In the genomic region with DNA sequence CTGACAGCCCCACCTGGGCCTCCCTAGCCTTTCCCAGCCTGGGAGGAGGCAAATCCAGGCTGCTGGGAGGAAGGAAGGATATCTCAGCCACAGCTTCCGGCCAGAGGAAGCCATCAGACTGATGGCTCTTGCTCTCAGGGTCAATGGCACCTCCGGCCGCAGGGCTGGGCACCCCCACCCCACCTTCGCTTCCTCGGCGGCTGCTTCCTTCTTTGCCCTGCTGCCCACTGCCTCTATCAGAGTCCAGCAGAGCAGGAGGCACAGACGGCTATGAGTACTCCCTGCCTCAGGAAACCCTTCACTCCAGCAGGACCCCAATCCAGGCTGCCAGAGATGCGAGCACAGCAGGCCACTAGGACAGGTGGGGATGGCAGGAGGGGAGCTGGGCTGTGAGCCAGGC, we compare ENCODE assay signal across 11 cellular contexts. TPM values are rescaled to one million over a fixed set of nuclear protein-coding genes. Genes with fewer than 3 reads are reported as not detected.
A peak's percentile ranks its signal among the peaks of the same experiment; 100 is the strongest.
DNase-seq lines count a peak whose midpoint lies in the region; ATAC-seq, FAIRE-seq and TF ChIP-seq lines count a peak whose summit lies in the region.
"Had no signal": no experiment of that assay in that cellular context is flagged by ENCODE, and none has a peak within 500 bp of the region (broad histone marks: within the 10 kb centered on the region; RNA-seq: fewer than 3 reads in every experiment).

No MANE protein-coding gene starts in this region.

- peaks cover 2 to 19% (median 14%) of the 10 kb centered on the region in 4 experiments for H3K4me1 ChIP-seq in H1 (replicated peaks in 1 of 4; ENCODE audit: control insufficient read depth in 3 of 4, insufficient read depth in 4 of 4, low read length in 3 of 4)
- peaks cover 15% of the 10 kb centered on the region for H3K4me1 ChIP-seq in osteoblast (ENCODE audit: insufficient read depth, low read length)

- peaks cover 9 to 23% of the 10 kb centered on the region in 2 experiments for H4K20me1 ChIP-seq in H1 (replicated peaks in 1 of 2; ENCODE audit: control insufficient read depth in 1 of 2, insufficient read depth in 2 of 2, low read length in 2 of 2)
- H4K20me1 ChIP-seq in osteoblast (ENCODE audit: insufficient read depth, low read length): peaks cover 47% of the 10 kb centered on the region

- H4K91ac ChIP-seq in H1 (replicated peaks; ENCODE audit: insufficient read length, low read length): no peak overlapping the region

- no peak overlapping the region for H2BK20ac ChIP-seq in H1 (ENCODE audit: low read length)

- H3K9ac ChIP-seq in H1 (replicated peaks in 1 of 4; ENCODE audit: extremely low read depth in 1 of 4, low read depth in 3 of 4, low read length in 3 of 4): peak overlapping the region in 2 of 4 experiments; percentile 8 to 15; a peak in 2 of 7 replicates

- H3K14ac ChIP-seq in H1 (ENCODE audit: insufficient read length): no peak overlapping the region

- no peak overlapping the region for H3K18ac ChIP-seq in H1 (ENCODE audit: extremely low read depth, low read length)

- no peak overlapping the region for H3K4me3 ChIP-seq in H1 (ENCODE audit: extremely low read depth in 1 of 4, insufficient read depth in 2 of 4, low read depth in 3 of 4, low read length in 4 of 4)
- H3K4me3 ChIP-seq in osteoblast (ENCODE audit: insufficient read depth, low read length): no peak overlapping the region
- H3K4me3 ChIP-seq: testis had no signal

- H3K23me2 ChIP-seq in H1 (ENCODE audit: low read depth, low read length): peaks cover 14% of the 10 kb centered on the region

- H3K36me3 ChIP-seq in H1 (ENCODE audit: control insufficient read depth in 2 of 4, insufficient read depth in 4 of 4, low read length in 3 of 4): peaks cover 30 to 55% (median 45%) of the 10 kb centered on the region in 4 experiments
- peaks cover 47% of the 10 kb centered on the region for H3K36me3 ChIP-seq in osteoblast (ENCODE audit: insufficient read depth, low read length)

- H3K4me3 Mint-ChIP-seq in CD4-positive, alpha-beta T cell: peak overlapping the region; percentile 92

- peak overlapping the region; percentile 85 for H3K27ac Mint-ChIP-seq in CD4-positive, alpha-beta T cell

- no peak overlapping the region for H3K4ac ChIP-seq in H1 (replicated peaks; ENCODE audit: insufficient read length, low read depth, low read length)

- TF ChIP-seq RAD21 in H1 (IDR thresholded peaks at IDR 0.05 in 1 of 2, conservative IDR thresholded peaks at IDR 0.05 in 1 of 2; ENCODE audit: low read depth in 2 of 2, low read length in 2 of 2): no peak

- peak overlapping the region; percentile 41 for H3K27ac ChIP-seq in CD4-positive, alpha-beta T cell (ENCODE audit: low read depth, low read length)
- H3K27ac ChIP-seq in H1 (ENCODE audit: low read depth, low read length) (0 out of 2 replicates have a peak overlapping the region, but pooled peaks have one; percentile 45), osteoblast (ENCODE audit: low read depth, low read length) (no peak overlapping the region)
- H3K27ac ChIP-seq: testis had no signal

- H2BK120ac ChIP-seq in H1 (replicated peaks; ENCODE audit: low read depth, low read length): no peak overlapping the region

- H2BK15ac ChIP-seq in H1 (ENCODE audit: low read length): no peak overlapping the region

- peaks cover 61% of the 10 kb centered on the region for H3K36me3 Mint-ChIP-seq in CD4-positive, alpha-beta T cell (ENCODE audit: low read depth)

- no peak for TF ChIP-seq POLR2A in H1 (IDR thresholded peaks at IDR 0.05; ENCODE audit: control extremely low read depth in 1 of 2, low read depth in 2 of 2, low read length in 2 of 2)

- no peak overlapping the region for H4K5ac ChIP-seq in H1 (ENCODE audit: insufficient read length, low read depth, low read length)

- TF ChIP-seq CTCF in CD4-positive, alpha-beta T cell (IDR thresholded peaks at IDR 0.05): no peak
- TF ChIP-seq CTCF in H1 (IDR thresholded peaks at IDR 0.05; ENCODE audit: control extremely low read depth in 1 of 3, insufficient read depth in 1 of 3, low read depth in 1 of 3, low read length in 3 of 3) (no peak), osteoblast (IDR thresholded peaks at IDR 0.05; ENCODE audit: extremely low read depth, low read depth, low read length) (no peak)

- H3K23ac ChIP-seq in H1 (ENCODE audit: insufficient read length): no peak overlapping the region

- intact Hi-C loops in CD4-positive, alpha-beta T cell (cut with DNase I, micrococcal nuclease): no loop called here

- H2BK12ac ChIP-seq in H1 (ENCODE audit: low read depth, low read length): no peak overlapping the region

- no peak for DNase-seq in CD4-positive, alpha-beta T cell
- DNase-seq in H1 (ENCODE audit: low read depth in 1 of 2, low spot score in 2 of 2) (no peak), osteoblast (ENCODE audit: insufficient read length, low spot score, missing footprints) (peak; percentile 87), NCI-H82 (lab: John Stamatoyannopoulos, UW) (no peak), HUDEP-2 (lab: John Stamatoyannopoulos, UW; ENCODE audit: unreplicated experiment in 76 of 76) (no peak)
- DNase-seq in activated CD4-positive, alpha-beta T cell treated with anti-CD3 and anti-CD28 coated beads for 4 hours: no peak
- DNase-seq: NCI-H69, testis had no signal

- H2AFZ ChIP-seq in H1 (ENCODE audit: low read length): no peak overlapping the region
- H2AFZ ChIP-seq in osteoblast (ENCODE audit: low read length): no peak overlapping the region

- 0 out of 2 replicates have a peak overlapping the region, but pooled peaks have one; percentile 52 for H2BK5ac ChIP-seq in H1 (ENCODE audit: low read depth, low read length)

- H2AK5ac ChIP-seq in H1 (ENCODE audit: low read depth, low read length): no peak overlapping the region

- no peaks in the 10 kb centered on the region for H3K27me3 Mint-ChIP-seq in CD4-positive, alpha-beta T cell

- FAIRE-seq in H1 (lab: Jason Lieb, UNC): no peak

- H3K79me2 ChIP-seq in H1 (ENCODE audit: control insufficient read depth in 1 of 2, insufficient read depth in 2 of 2, low read length in 2 of 2): peaks cover 4 to 36% of the 10 kb centered on the region in 2 experiments
- peaks cover 39% of the 10 kb centered on the region for H3K79me2 ChIP-seq in osteoblast (ENCODE audit: insufficient read depth, low read length)

- H3K4me2 ChIP-seq in H1 (ENCODE audit: insufficient read depth in 1 of 2, low read depth in 2 of 2, low read length in 2 of 2): no peak overlapping the region; a peak in 1 of 4 replicates
- peak overlapping the region; percentile 93 for H3K4me2 ChIP-seq in osteoblast (ENCODE audit: insufficient read depth, low read length)

- no peak overlapping the region for H4K8ac ChIP-seq in H1 (ENCODE audit: extremely low read depth, insufficient read depth, low read length)

- POLR2A ChIA-PET in CD4-positive, alpha-beta T cell (lab: Charles Lee): interaction anchor here (1.1 to 3.4 kb wide), 7 partner anchors 9 to 96 kb away, joined by 3 to 44 read pairs (median 6); partner anchors contain the start of gene ANKRD39
- POLR2A ChIA-PET in H1 (lab: Charles Lee; ENCODE audit: partially characterized antibody): interaction anchor here (0.7 to 4.2 kb wide), 7 partner anchors 8 to 93 kb away, joined by 3 to 49 read pairs (median 3); partner anchors contain the start of gene ANKRD39

- no peaks in the 10 kb centered on the region for H3K9me3 ChIP-seq in CD4-positive, alpha-beta T cell (ENCODE audit: control insufficient read depth, low read length)
- no peaks in the 10 kb centered on the region for H3K9me3 ChIP-seq in H1 (ENCODE audit: insufficient read depth in 2 of 2, low read depth in 1 of 2, low read length in 1 of 2)
- no peaks in the 10 kb centered on the region for H3K9me3 ChIP-seq in osteoblast (ENCODE audit: low read depth, low read length)
- H3K9me3 ChIP-seq: testis had no signal

- no peak overlapping the region for H3K56ac ChIP-seq in H1 (replicated peaks; ENCODE audit: insufficient read length, low read depth, low read length)

- no peaks in the 10 kb centered on the region for H3K9me3 Mint-ChIP-seq in CD4-positive, alpha-beta T cell
- H3K9me3 Mint-ChIP-seq: IgD-negative memory B cell had no signal

- H3K79me1 ChIP-seq in H1 (ENCODE audit: low read depth, low read length): peaks cover 16% of the 10 kb centered on the region

- peaks cover 51% of the 10 kb centered on the region for H3K4me1 Mint-ChIP-seq in CD4-positive, alpha-beta T cell (ENCODE audit: low read depth)

- H3K27me3 ChIP-seq in CD4-positive, alpha-beta T cell (ENCODE audit: control insufficient read depth, insufficient read depth, low read length): no peaks in the 10 kb centered on the region
- H3K27me3 ChIP-seq in H1 (replicated peaks in 1 of 4; ENCODE audit: control insufficient read depth in 3 of 4, extremely low read depth in 1 of 4, insufficient read depth in 3 of 4, low read length in 3 of 4) (peaks cover 0 to 3% (median 0%) of the 10 kb centered on the region in 4 experiments; a peak in 2 of 7 replicates), osteoblast (ENCODE audit: insufficient read depth, low read length) (no peaks in the 10 kb centered on the region)
- H3K27me3 ChIP-seq: testis had no signal

- no peak for TF ChIP-seq EP300 in H1 (IDR thresholded peaks at IDR 0.05; ENCODE audit: borderline replicate concordance in 1 of 2, low read depth in 2 of 2, low read length in 2 of 2)

- no peak for ATAC-seq in CD4-positive, alpha-beta T cell (ENCODE audit: poor library complexity)
- no peak for ATAC-seq in GM18861 (IDR thresholded peaks at IDR 0.05; ENCODE audit: unreplicated experiment)

- 97% methylated on average over 6 of the region's 8 CpGs; no CpG with 5 or more reads in 1 of the 2 experiments for WGBS in H1 (ENCODE audit: extremely low coverage in 1 of 2, insufficient coverage in 1 of 2, insufficient read length in 1 of 2, insufficient replicate concordance in 2 of 2, low coverage in 1 of 2, low lambda C conversion rate in 2 of 2, missing lambda C conversion rate in 1 of 2), 2 experiments

- CTCF ChIA-PET in CD4-positive, alpha-beta T cell (lab: Charles Lee): interaction anchor here (3.9 kb wide), 1 partner anchor 9 kb away, joined by 47 read pairs; the partner anchor contains the start of gene ANKRD39
- CTCF ChIA-PET in H1 (lab: Charles Lee; ENCODE audit: partially characterized antibody): interaction anchor here (1.4 to 6.1 kb wide), 7 partner anchors 8 to 95 kb away, joined by 3 to 47 read pairs (median 5); partner anchors contain the start of genes ANKRD39 and CNNM3

RNA-seq across cellular contexts. Expression of gene SEMA4C, which starts 3.3 kb away (rescaled TPM):
- total RNA-seq in CD4-positive, alpha-beta T cell: 10 to 100 TPM; 55.8 to 56.8 TPM
- polyA plus RNA-seq in PFSK-1 (2012; ENCODE audit: insufficient read length, low read depth): 109 TPM
- total RNA-seq in H1 (2021; fragmentation: NEBNext Ultra II Directional; extraction: Animal tissue kit (Norgen Biotek cat#: 25700)): 67.3 and 74.3 TPM in 2 replicates
- polyA plus RNA-seq in H1 (2011; rRNA removed): 47.5 and 71.4 TPM in 2 replicates
- polyA plus RNA-seq in H1 (2011; cell fraction: cytosol; rRNA removed): 58.9 TPM
- polyA plus RNA-seq in H1 (2011; cell fraction: nucleus; rRNA removed): 141 TPM
- polyA plus RNA-seq in H1 (2012, experiment 1 of 2): 45.7 to 74.3 TPM (median 68.2 TPM) in 4 replicates
- 49.5 TPM for polyA plus RNA-seq in H1 (2012, experiment 2 of 2)
- 61.0 TPM for polyA plus RNA-seq in H1 (2013, experiment 1 of 2)
- 59.0 TPM for polyA plus RNA-seq in H1 (2013, experiment 2 of 2)
- 86.3 and 87.9 TPM in 2 replicates for polyA minus RNA-seq in H1 (2011; rRNA and poly(A)+ RNA removed)
- 47.3 TPM for polyA minus RNA-seq in H1 (2011; cell fraction: cytosol; rRNA and poly(A)+ RNA removed)
- polyA minus RNA-seq in H1 (2011; cell fraction: nucleus; rRNA and poly(A)+ RNA removed): 43.7 TPM
- total RNA-seq in osteoblast: 28.0 and 29.7 TPM in 2 replicates

RNA-seq across cellular contexts. Expression of gene ANKRD39, which starts 8.8 kb away (rescaled TPM):
- total RNA-seq in CD4-positive, alpha-beta T cell: 10 to 100 TPM; 17.2 to 18.3 TPM
- polyA plus RNA-seq in PFSK-1 (2012; ENCODE audit: insufficient read length, low read depth): 33.0 TPM
- 18.5 and 19.7 TPM in 2 replicates for total RNA-seq in H1 (2021; fragmentation: NEBNext Ultra II Directional; extraction: Animal tissue kit (Norgen Biotek cat#: 25700))
- polyA plus RNA-seq in H1 (2011; rRNA removed): 21.3 and 22.9 TPM in 2 replicates
- polyA plus RNA-seq in H1 (2011; cell fraction: cytosol; rRNA removed): 18.1 TPM
- 36.1 TPM for polyA plus RNA-seq in H1 (2011; cell fraction: nucleus; rRNA removed)
- 15.8 to 18.8 TPM (median 16.9 TPM) in 4 replicates for polyA plus RNA-seq in H1 (2012, experiment 1 of 2)
- 21.7 TPM for polyA plus RNA-seq in H1 (2012, experiment 2 of 2)
- polyA plus RNA-seq in H1 (2013, experiment 1 of 2): 18.2 TPM
- 18.1 TPM for polyA plus RNA-seq in H1 (2013, experiment 2 of 2)
- 6.8 and 7.2 TPM in 2 replicates for polyA minus RNA-seq in H1 (2011; rRNA and poly(A)+ RNA removed)
- 5.2 TPM for polyA minus RNA-seq in H1 (2011; cell fraction: cytosol; rRNA and poly(A)+ RNA removed)
- polyA minus RNA-seq in H1 (2011; cell fraction: nucleus; rRNA and poly(A)+ RNA removed): 10.3 TPM
- 5.1 and 5.9 TPM in 2 replicates for total RNA-seq in osteoblast

RNA-seq across cellular contexts. Expression of gene ANKRD23, which starts 22.8 kb away (rescaled TPM):
- total RNA-seq in CD4-positive, alpha-beta T cell: 10 to 100 TPM in 1 of 2 experiments, 1 to 10 TPM in 1; 6.2 to 10.4 TPM
- polyA plus RNA-seq in PFSK-1 (2012; ENCODE audit: insufficient read length, low read depth): 3.7 TPM
- 2.9 and 3.5 TPM in 2 replicates for total RNA-seq in H1 (2021; fragmentation: NEBNext Ultra II Directional; extraction: Animal tissue kit (Norgen Biotek cat#: 25700))
- 3.4 and 4.8 TPM in 2 replicates for polyA plus RNA-seq in H1 (2011; rRNA removed)
- 3.9 TPM for polyA plus RNA-seq in H1 (2011; cell fraction: cytosol; rRNA removed)
- 29.4 TPM for polyA plus RNA-seq in H1 (2011; cell fraction: nucleus; rRNA removed)
- polyA plus RNA-seq in H1 (2012, experiment 1 of 2): 2.3 to 5.8 TPM (median 3.8 TPM) in 4 replicates
- 2.0 TPM for polyA plus RNA-seq in H1 (2012, experiment 2 of 2)
- 2.5 TPM for polyA plus RNA-seq in H1 (2013, experiment 1 of 2)
- polyA plus RNA-seq in H1 (2013, experiment 2 of 2): 2.4 TPM
- 2.6 and 3.1 TPM in 2 replicates for polyA minus RNA-seq in H1 (2011; rRNA and poly(A)+ RNA removed)
- 2.9 TPM for polyA minus RNA-seq in H1 (2011; cell fraction: cytosol; rRNA and poly(A)+ RNA removed)
- 3.9 TPM for polyA minus RNA-seq in H1 (2011; cell fraction: nucleus; rRNA and poly(A)+ RNA removed)
- total RNA-seq in osteoblast: 1.8 and 2.1 TPM in 2 replicates

RNA-seq across cellular contexts. Expression of gene CNNM3, which starts 50.5 kb away (rescaled TPM):
- 10 to 100 TPM; 48.7 to 53.5 TPM for total RNA-seq in CD4-positive, alpha-beta T cell
- polyA plus RNA-seq in PFSK-1 (2012; ENCODE audit: insufficient read length, low read depth): 33.2 TPM
- total RNA-seq in H1 (2021; fragmentation: NEBNext Ultra II Directional; extraction: Animal tissue kit (Norgen Biotek cat#: 25700)): 29.2 and 29.9 TPM in 2 replicates
- 29.1 and 39.0 TPM in 2 replicates for polyA plus RNA-seq in H1 (2011; rRNA removed)
- 19.0 TPM for polyA plus RNA-seq in H1 (2011; cell fraction: cytosol; rRNA removed)
- 60.7 TPM for polyA plus RNA-seq in H1 (2011; cell fraction: nucleus; rRNA removed)
- 16.3 to 26.5 TPM (median 21.7 TPM) in 4 replicates for polyA plus RNA-seq in H1 (2012, experiment 1 of 2)
- polyA plus RNA-seq in H1 (2012, experiment 2 of 2): 16.7 TPM
- polyA plus RNA-seq in H1 (2013, experiment 1 of 2): 30.0 TPM
- polyA plus RNA-seq in H1 (2013, experiment 2 of 2): 28.7 TPM
- 39.0 and 41.6 TPM in 2 replicates for polyA minus RNA-seq in H1 (2011; rRNA and poly(A)+ RNA removed)
- 27.4 TPM for polyA minus RNA-seq in H1 (2011; cell fraction: cytosol; rRNA and poly(A)+ RNA removed)
- polyA minus RNA-seq in H1 (2011; cell fraction: nucleus; rRNA and poly(A)+ RNA removed): 42.5 TPM
- total RNA-seq in osteoblast: 8.7 and 8.8 TPM in 2 replicates
